Comparison of ENCODE assay signal across 1 cellular context in genomic region chr13:27250833-27251165, GRCh38.
TF ChIP-seq lines count a peak whose summit lies in the region.

No MANE protein-coding gene starts in this region.

TF ChIP-seq in endothelial cell of umbilical vein, 7 proteins besides CTCF, POLR2A, EP300 and RAD21 (continued from another document):
- TF ChIP-seq EZH2 (IDR thresholded peaks at IDR 0.05; ENCODE audit: borderline replicate concordance, low read depth, low read length, severe bottlenecking) (no peak), MAX (IDR thresholded peaks at IDR 0.05; ENCODE audit: insufficient read depth, insufficient read length) (no peak), FOS (IDR thresholded peaks at IDR 0.05; ENCODE audit: borderline replicate concordance, insufficient read depth, low read length) (no peak), MYC (IDR thresholded peaks at IDR 0.05; ENCODE audit: low read depth, low read length) (no peak), POLR2AphosphoS5 (IDR thresholded peaks at IDR 0.05; ENCODE audit: insufficient read depth, low read depth, low read length) (no peak)
TF ChIP-seq in endothelial cell of umbilical vein: peak in this region for 0.
